Comparison of ENCODE assay signal across 1 cellular context in the genomic region with DNA sequence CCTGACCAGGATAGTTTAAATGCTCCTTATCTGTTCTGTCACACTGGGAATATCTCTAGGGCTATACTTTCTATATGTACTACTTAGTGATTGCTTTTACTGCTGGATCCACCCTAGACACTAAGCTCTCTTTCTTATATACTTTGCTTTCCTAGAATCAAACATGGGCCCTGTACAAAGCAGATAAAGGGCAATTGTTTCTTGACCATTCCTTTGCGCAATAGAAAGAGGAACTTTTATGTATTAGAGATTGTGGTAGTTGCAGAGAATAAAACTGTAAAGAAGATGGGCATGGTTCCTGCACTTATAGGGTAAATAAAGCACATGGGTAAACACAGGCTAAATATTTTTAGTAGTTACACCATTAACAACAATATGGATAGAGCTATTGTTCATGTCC.
TF ChIP-seq lines count a peak whose summit lies in the region.

No MANE protein-coding gene starts in this region.

TF ChIP-seq in K562, 482 proteins besides CTCF, POLR2A, EP300 and RAD21 (continued from another document):
- no peak for TF ChIP-seq ZNF644 (tag; IDR thresholded peaks at IDR 0.05; ENCODE audit: low read depth)
- 0 out of 2 replicates have a peak, but pooled peaks have one; percentile 25 for TF ChIP-seq TCF3 (CRISPR knock-in tag; IDR thresholded peaks at IDR 0.05)
- TF ChIP-seq CBFA2T3 (IDR thresholded peaks at IDR 0.05), result peak; percentile 23
- no peak for TF ChIP-seq ZNF75A (CRISPR knock-in tag; IDR thresholded peaks at IDR 0.05)
- no peak for TF ChIP-seq FOXA1 (IDR thresholded peaks at IDR 0.05; ENCODE audit: borderline replicate concordance)
- TF ChIP-seq TEAD4 (IDR thresholded peaks at IDR 0.05; ENCODE audit: low read length), result peak; percentile 17; the same call in 1 of the 2 replicates
- TF ChIP-seq TEAD4 (CRISPR knock-in tag; IDR thresholded peaks at IDR 0.05; ENCODE audit: borderline replicate concordance), result no peak
- TF ChIP-seq PHTF2 (CRISPR knock-in tag; IDR thresholded peaks at IDR 0.05), result no peak
- TF ChIP-seq SOX6 (IDR thresholded peaks at IDR 0.05), result peak; percentile 74
- no peak for TF ChIP-seq ZNF140 (CRISPR knock-in tag; IDR thresholded peaks at IDR 0.05)
- TF ChIP-seq ZEB2 (IDR thresholded peaks at IDR 0.05), result no peak
- peak; percentile 18 for TF ChIP-seq CCNT2 (IDR thresholded peaks at IDR 0.05; ENCODE audit: borderline replicate concordance, extremely low read depth, insufficient read length, low read depth, low read length)
- TF ChIP-seq CEBPB (tag; IDR thresholded peaks at IDR 0.05), result peak; percentile 71
- peak; percentile 38; the same call in 1 of the 2 replicates for TF ChIP-seq ARID1B (IDR thresholded peaks at IDR 0.05)
